In genomic region chr1:212967767-212968166, GRCh38 we compare ENCODE assay signal across 8 cellular contexts. TPM values are rescaled to one million over a fixed set of nuclear protein-coding genes. Genes with fewer than 3 reads are reported as not detected.
DNase-seq lines count a peak whose midpoint lies in the region; ATAC-seq and TF ChIP-seq lines count a peak whose summit lies in the region.

No MANE protein-coding gene starts in this region.

- DNase-seq in CD14-positive monocyte (ENCODE audit: low spot score) (no peak), Kasumi-1 (lab: John Stamatoyannopoulos, UW) (peak; percentile 50 to 57), kidney epithelial cell (ENCODE audit: low read depth) (no peak)
- no peak for DNase-seq in stimulated activated CD4-positive, alpha-beta T cell treated with anti-CD3 and anti-CD28 coated beads, Interleukin-12 subunit alpha, Interleukin-12 subunit beta, amount 100 ng/mL, for 4 hours

- H3K27me3 Mint-ChIP-seq in CD14-positive monocyte (ENCODE audit: low read depth in 3 of 3): peaks cover 3 to 7% (median 6%) of the 10 kb centered on the region in 3 donors

- intact Hi-C loops in CD14-positive monocyte (cut with micrococcal nuclease): no loop called here

- peak; percentile 43 for ATAC-seq in GM18870 (IDR thresholded peaks at IDR 0.05; ENCODE audit: unreplicated experiment)
- ATAC-seq in HG03196 (IDR thresholded peaks at IDR 0.05; ENCODE audit: unreplicated experiment): no peak
- ATAC-seq in GM19023 (IDR thresholded peaks at IDR 0.05; ENCODE audit: unreplicated experiment): no peak

- peak; percentile 65 for TF ChIP-seq CTCF in CD14-positive monocyte (IDR thresholded peaks at IDR 0.05)
- peak; percentile 70 for TF ChIP-seq CTCF in WI38 (IDR thresholded peaks at IDR 0.05; ENCODE audit: low read depth, low read length)
- TF ChIP-seq CTCF in kidney epithelial cell (IDR thresholded peaks at IDR 0.05; ENCODE audit: insufficient read depth, low read length, poor library complexity, severe bottlenecking): peak; percentile 58

- H3K4me3 ChIP-seq in WI38 (ENCODE audit: low read depth, low read length) (no peak overlapping the region), kidney epithelial cell (ENCODE audit: low read depth, low read length) (no peak overlapping the region)

- H3K4me3 Mint-ChIP-seq in CD14-positive monocyte: no peak overlapping the region

- no peaks in the 10 kb centered on the region for H3K9me3 Mint-ChIP-seq in CD14-positive monocyte

- H3K36me3 Mint-ChIP-seq in CD14-positive monocyte: no peaks in the 10 kb centered on the region

- no peak overlapping the region for H3K27ac Mint-ChIP-seq in CD14-positive monocyte

- no peaks in the 10 kb centered on the region for H3K27me3 ChIP-seq in kidney epithelial cell (ENCODE audit: control insufficient read depth, insufficient read depth, low read length)

- no peaks in the 10 kb centered on the region for H3K4me1 Mint-ChIP-seq in CD14-positive monocyte

- no peaks in the 10 kb centered on the region for H3K36me3 ChIP-seq in kidney epithelial cell (ENCODE audit: control insufficient read depth, insufficient read depth, low read length)

RNA-seq across cellular contexts. Expression of gene VASH2, which starts 17.4 kb away (rescaled TPM):
- polyA plus RNA-seq in CD14-positive monocyte: not detected
- 2.9 and 9.7 TPM in 2 replicates for total RNA-seq in kidney epithelial cell

RNA-seq across cellular contexts. Expression of gene ANGEL2, which starts 47.9 kb away (rescaled TPM):
- 10 to 100 TPM; 17.5 to 18.3 TPM for polyA plus RNA-seq in CD14-positive monocyte
- 31.8 and 36.8 TPM in 2 replicates for total RNA-seq in kidney epithelial cell

Comparison
In these comparisons a context has a peak if more than half of its experiments do, and no peak if none do; other contexts are left out.
1. DNase-seq: peak in Kasumi-1 (2 of 2); none in CD14-positive monocyte (single experiment), kidney epithelial cell (single experiment) and stimulated activated CD4-positive, alpha-beta T cell treated with anti-CD3 and anti-CD28 coated beads, Interleukin-12 subunit alpha, Interleukin-12 subunit beta, amount 100 ng/mL, for 4 hours (single experiment).
2. Peak in every context shown above with its lines, with median percentiles within 50 percentile points of each other: CTCF ChIP-seq.